1 cellular context compared by ENCODE assay signal in the genomic region with DNA sequence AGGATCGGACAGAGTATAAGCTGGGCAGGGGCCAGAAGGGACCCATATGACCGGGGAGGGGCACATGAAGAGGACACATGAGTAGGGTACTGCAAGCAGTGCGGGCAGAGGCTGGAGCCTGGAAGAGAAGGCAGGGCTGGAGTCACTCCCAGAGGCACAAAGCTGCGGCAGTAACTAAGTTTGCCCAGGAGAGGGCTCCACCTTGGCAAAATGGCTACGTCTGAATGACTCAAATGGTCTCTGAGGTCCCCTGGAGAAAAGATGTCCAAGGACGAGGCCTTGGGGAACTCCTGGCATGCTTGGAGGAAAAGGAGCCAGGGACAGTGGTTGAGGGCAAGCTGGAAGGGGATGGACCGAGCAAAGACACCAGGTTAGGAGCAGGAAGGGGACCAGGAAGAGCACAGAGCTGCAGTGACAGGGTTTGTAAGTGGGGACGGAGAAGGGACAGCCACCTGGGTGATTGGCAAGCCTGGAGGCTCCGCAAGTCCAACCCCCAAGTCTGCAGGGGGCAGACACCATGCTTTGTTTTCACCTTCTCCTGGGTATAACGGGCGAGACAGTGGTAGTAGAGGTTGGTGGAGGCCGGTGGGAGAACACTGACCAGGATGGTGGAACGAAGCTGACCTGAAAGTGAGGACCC.
TF ChIP-seq lines count a peak whose summit lies in the region.

No MANE protein-coding gene starts in this region.

TF ChIP-seq in HepG2, 621 proteins besides CTCF, POLR2A, EP300 and RAD21 (continued from another document):
- TF ChIP-seq, protein P1, sequence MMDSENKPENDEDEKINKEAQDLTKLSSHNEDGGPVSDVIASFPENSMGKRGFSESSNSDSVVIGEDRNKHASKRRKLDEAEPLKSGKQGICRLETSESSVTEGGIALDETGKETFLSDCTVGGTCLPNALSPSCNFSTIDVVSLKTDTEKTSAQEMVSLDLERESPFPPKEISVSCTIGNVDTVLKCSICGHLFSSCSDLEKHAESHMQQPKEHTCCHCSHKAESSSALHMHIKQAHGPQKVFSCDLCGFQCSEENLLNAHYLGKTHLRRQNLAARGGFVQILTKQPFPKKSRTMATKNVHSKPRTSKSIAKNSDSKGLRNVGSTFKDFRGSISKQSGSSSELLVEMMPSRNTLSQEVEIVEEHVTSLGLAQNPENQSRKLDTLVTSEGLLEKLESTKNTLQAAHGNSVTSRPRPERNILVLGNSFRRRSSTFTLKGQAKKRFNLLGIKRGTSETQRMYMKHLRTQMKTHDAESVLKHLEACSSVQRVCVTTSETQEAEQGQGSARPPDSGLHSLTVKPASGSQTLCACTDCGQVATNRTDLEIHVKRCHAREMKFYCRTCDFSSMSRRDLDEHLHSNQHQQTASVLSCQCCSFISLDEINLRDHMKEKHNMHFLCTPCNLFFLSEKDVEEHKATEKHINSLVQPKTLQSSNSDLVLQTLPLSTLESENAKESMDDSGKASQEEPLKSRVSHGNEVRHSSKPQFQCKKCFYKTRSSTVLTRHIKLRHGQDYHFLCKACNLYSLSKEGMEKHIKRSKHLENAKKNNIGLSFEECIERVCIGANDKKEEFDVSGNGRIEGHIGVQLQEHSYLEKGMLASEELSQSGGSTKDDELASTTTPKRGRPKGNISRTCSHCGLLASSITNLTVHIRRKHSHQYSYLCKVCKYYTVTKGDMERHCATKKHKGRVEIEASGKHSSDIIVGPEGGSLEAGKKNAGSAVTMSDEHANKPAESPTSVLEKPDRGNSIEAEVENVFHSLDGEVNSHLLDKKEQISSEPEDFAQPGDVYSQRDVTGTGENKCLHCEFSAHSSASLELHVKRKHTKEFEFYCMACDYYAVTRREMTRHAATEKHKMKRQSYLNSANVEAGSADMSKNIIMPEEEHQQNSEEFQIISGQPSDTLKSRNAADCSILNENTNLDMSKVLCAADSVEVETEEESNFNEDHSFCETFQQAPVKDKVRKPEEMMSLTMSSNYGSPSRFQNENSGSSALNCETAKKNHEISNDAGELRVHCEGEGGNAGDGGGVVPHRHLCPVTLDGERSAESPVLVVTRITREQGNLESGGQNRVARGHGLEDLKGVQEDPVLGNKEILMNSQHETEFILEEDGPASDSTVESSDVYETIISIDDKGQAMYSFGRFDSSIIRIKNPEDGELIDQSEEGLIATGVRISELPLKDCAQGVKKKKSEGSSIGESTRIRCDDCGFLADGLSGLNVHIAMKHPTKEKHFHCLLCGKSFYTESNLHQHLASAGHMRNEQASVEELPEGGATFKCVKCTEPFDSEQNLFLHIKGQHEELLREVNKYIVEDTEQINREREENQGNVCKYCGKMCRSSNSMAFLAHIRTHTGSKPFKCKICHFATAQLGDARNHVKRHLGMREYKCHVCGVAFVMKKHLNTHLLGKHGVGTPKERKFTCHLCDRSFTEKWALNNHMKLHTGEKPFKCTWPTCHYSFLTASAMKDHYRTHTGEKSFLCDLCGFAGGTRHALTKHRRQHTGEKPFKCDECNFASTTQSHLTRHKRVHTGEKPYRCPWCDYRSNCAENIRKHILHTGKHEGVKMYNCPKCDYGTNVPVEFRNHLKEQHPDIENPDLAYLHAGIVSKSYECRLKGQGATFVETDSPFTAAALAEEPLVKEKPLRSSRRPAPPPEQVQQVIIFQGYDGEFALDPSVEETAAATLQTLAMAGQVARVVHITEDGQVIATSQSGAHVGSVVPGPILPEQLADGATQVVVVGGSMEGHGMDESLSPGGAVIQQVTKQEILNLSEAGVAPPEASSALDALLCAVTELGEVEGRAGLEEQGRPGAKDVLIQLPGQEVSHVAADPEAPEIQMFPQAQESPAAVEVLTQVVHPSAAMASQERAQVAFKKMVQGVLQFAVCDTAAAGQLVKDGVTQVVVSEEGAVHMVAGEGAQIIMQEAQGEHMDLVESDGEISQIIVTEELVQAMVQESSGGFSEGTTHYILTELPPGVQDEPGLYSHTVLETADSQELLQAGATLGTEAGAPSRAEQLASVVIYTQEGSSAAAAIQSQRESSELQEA (CRISPR knock-in tag; IDR thresholded peaks at IDR 0.05; ENCODE audit: not compliant biosample characterization), result no peak
- TF ChIP-seq ARID2 (CRISPR knock-in tag; IDR thresholded peaks at IDR 0.05; ENCODE audit: borderline replicate concordance), result no peak
- TF ChIP-seq, protein P2, sequence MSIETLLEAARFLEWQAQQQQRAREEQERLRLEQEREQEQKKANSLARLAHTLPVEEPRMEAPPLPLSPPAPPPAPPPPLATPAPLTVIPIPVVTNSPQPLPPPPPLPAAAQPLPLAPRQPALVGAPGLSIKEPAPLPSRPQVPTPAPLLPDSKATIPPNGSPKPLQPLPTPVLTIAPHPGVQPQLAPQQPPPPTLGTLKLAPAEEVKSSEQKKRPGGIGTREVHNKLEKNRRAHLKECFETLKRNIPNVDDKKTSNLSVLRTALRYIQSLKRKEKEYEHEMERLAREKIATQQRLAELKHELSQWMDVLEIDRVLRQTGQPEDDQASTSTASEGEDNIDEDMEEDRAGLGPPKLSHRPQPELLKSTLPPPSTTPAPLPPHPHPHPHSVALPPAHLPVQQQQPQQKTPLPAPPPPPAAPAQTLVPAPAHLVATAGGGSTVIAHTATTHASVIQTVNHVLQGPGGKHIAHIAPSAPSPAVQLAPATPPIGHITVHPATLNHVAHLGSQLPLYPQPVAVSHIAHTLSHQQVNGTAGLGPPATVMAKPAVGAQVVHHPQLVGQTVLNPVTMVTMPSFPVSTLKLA (IDR thresholded peaks at IDR 0.05), result no peak
- no peak for TF ChIP-seq ZNF652 (CRISPR knock-in tag; IDR thresholded peaks at IDR 0.05; ENCODE audit: borderline replicate concordance, low read depth)
- no peak for TF ChIP-seq ADNP (CRISPR knock-in tag; IDR thresholded peaks at IDR 0.05)
- TF ChIP-seq XRCC5 (optimal IDR thresholded peaks at IDR 0.05; ENCODE audit: low read length), result peak; percentile 44
- peak; percentile 14 for TF ChIP-seq TEAD3 (CRISPR knock-in tag; optimal IDR thresholded peaks at IDR 0.05; ENCODE audit: borderline replicate concordance)
- TF ChIP-seq STAG1 (CRISPR knock-in tag; IDR thresholded peaks at IDR 0.05), result peak; percentile 46
- no peak for TF ChIP-seq SSRP1 (CRISPR knock-in tag; IDR thresholded peaks at IDR 0.05)
- peak; percentile 78 for TF ChIP-seq YY1 (IDR thresholded peaks at IDR 0.05; ENCODE audit: insufficient read depth, insufficient replicate concordance, low read depth, low read length)
- TF ChIP-seq MEIS1 (CRISPR knock-in tag; IDR thresholded peaks at IDR 0.05; ENCODE audit: borderline replicate concordance), result no peak
- no peak for TF ChIP-seq ZNF234 (CRISPR knock-in tag; conservative IDR thresholded peaks at IDR 0.05)
- no peak for TF ChIP-seq U2AF2 (IDR thresholded peaks at IDR 0.05; ENCODE audit: low read depth, low read length)
- TF ChIP-seq ZNF124 (CRISPR knock-in tag; IDR thresholded peaks at IDR 0.05), result no peak
- peak; percentile 29; the same call in 1 of the 2 replicates for TF ChIP-seq HOXA3 (CRISPR knock-in tag; IDR thresholded peaks at IDR 0.05)
- TF ChIP-seq NAIF1 (CRISPR knock-in tag; IDR thresholded peaks at IDR 0.05; ENCODE audit: borderline replicate concordance), result no peak
- TF ChIP-seq ZNF556 (CRISPR knock-in tag; IDR thresholded peaks at IDR 0.05; ENCODE audit: borderline replicate concordance), result no peak
